Comparison of ENCODE assay signal across 18 cellular contexts in genomic region chr16:77090062-77090461, GRCh38.
"Had no signal": no experiment of that assay in that cellular context is flagged by ENCODE, and none has a peak within 500 bp of the region (broad histone marks: within the 10 kb centered on the region; RNA-seq: fewer than 3 reads in every experiment).

No MANE protein-coding gene starts in this region.

- H3K4me1 ChIP-seq: colonic mucosa, esophagus squamous epithelium, foreskin keratinocyte, psoas muscle, right lobe of liver, spleen, testis, tibial nerve had no signal

- H3K27ac Mint-ChIP-seq: memory B cell; naive B cell; nephron progenitor cell; stimulated activated naive B cell treated with anti-CD40 and anti-IgM and Interleukin-4, amounts not matched to agents 10 μg/mL and 1 μg/mL and 100 μg/mL, for 72 hours; stimulated activated naive CD8-positive, alpha-beta T cell treated with anti-CD3 and anti-CD28 coated beads, Interleukin-15, amount 100 ng/mL, for 72 hours had no signal

- H3K27me3 ChIP-seq: colonic mucosa, esophagus squamous epithelium, foreskin keratinocyte, right lobe of liver, spleen, testis, tibial nerve had no signal

- H3K9me3 Mint-ChIP-seq: nephron progenitor cell; stimulated activated naive B cell treated with anti-CD40 and anti-IgM and Interleukin-4, amounts not matched to agents 10 μg/mL and 1 μg/mL and 100 μg/mL, for 72 hours; stimulated activated naive CD8-positive, alpha-beta T cell treated with anti-CD3 and anti-CD28 coated beads, Interleukin-15, amount 100 ng/mL, for 72 hours had no signal

- H3K27ac ChIP-seq: colonic mucosa, esophagus squamous epithelium, foreskin keratinocyte, psoas muscle, right lobe of liver, spleen, testis, tibial nerve had no signal

- H3K9me3 ChIP-seq: colonic mucosa, esophagus squamous epithelium, psoas muscle, right lobe of liver, spleen, testis, tibial nerve had no signal

- H3K4me3 Mint-ChIP-seq: memory B cell; naive B cell; nephron progenitor cell; stimulated activated naive B cell treated with anti-CD40 and anti-IgM and Interleukin-4, amounts not matched to agents 10 μg/mL and 1 μg/mL and 100 μg/mL, for 72 hours; stimulated activated naive CD8-positive, alpha-beta T cell treated with anti-CD3 and anti-CD28 coated beads, Interleukin-15, amount 100 ng/mL, for 72 hours had no signal

- DNase-seq: colonic mucosa; dermis blood vessel endothelial cell; esophagus squamous epithelium; foreskin keratinocyte; naive B cell; nephron progenitor cell; psoas muscle; retina; right lobe of liver; spleen; stimulated activated CD4-positive, alpha-beta T cell treated with anti-CD3 and anti-CD28 coated beads, Interleukin-15, amount 100 ng/mL, for 24 hours; stimulated activated CD4-positive, alpha-beta T cell treated with anti-CD3 and anti-CD28 coated beads, Interleukin-1b, Interleukin-23, amount 100 ng/mL, for 48 hours; stimulated activated CD4-positive, alpha-beta T cell treated with anti-CD3 and anti-CD28 coated beads, Interleukin-4, amount 100 ng/mL, for 24 hours; stimulated activated naive B cell treated with anti-CD40 and anti-IgM and Interleukin-4, amounts not matched to agents 10 μg/mL and 1 μg/mL and 100 μg/mL, for 72 hours; stimulated activated naive CD8-positive, alpha-beta T cell treated with anti-CD3 and anti-CD28 coated beads, Interleukin-15, amount 100 ng/mL, for 72 hours; testis had no signal

- H3K27me3 Mint-ChIP-seq: memory B cell; stimulated activated naive CD8-positive, alpha-beta T cell treated with anti-CD3 and anti-CD28 coated beads, Interleukin-15, amount 100 ng/mL, for 72 hours had no signal

- H3K36me3 Mint-ChIP-seq: memory B cell; naive B cell; stimulated activated naive B cell treated with anti-CD40 and anti-IgM and Interleukin-4, amounts not matched to agents 10 μg/mL and 1 μg/mL and 100 μg/mL, for 72 hours had no signal

- H3K4me3 ChIP-seq: colonic mucosa, esophagus squamous epithelium, psoas muscle, right lobe of liver, spleen, testis, tibial nerve had no signal

- ATAC-seq: foreskin keratinocyte; psoas muscle; right lobe of liver; stimulated activated naive B cell treated with anti-CD40 and anti-IgM and Interleukin-4, amounts not matched to agents 10 μg/mL and 1 μg/mL and 100 μg/mL, for 72 hours; stimulated activated naive CD8-positive, alpha-beta T cell treated with anti-CD3 and anti-CD28 coated beads, Interleukin-15, amount 100 ng/mL, for 72 hours had no signal

- H3K36me3 ChIP-seq: colonic mucosa, esophagus squamous epithelium, right lobe of liver, spleen, tibial nerve had no signal

- H3K4me1 Mint-ChIP-seq: memory B cell; naive B cell; nephron progenitor cell; stimulated activated naive B cell treated with anti-CD40 and anti-IgM and Interleukin-4, amounts not matched to agents 10 μg/mL and 1 μg/mL and 100 μg/mL, for 72 hours; stimulated activated naive CD8-positive, alpha-beta T cell treated with anti-CD3 and anti-CD28 coated beads, Interleukin-15, amount 100 ng/mL, for 72 hours had no signal
